Comparison of ENCODE assay signal across 8 cellular contexts in the genomic region with DNA sequence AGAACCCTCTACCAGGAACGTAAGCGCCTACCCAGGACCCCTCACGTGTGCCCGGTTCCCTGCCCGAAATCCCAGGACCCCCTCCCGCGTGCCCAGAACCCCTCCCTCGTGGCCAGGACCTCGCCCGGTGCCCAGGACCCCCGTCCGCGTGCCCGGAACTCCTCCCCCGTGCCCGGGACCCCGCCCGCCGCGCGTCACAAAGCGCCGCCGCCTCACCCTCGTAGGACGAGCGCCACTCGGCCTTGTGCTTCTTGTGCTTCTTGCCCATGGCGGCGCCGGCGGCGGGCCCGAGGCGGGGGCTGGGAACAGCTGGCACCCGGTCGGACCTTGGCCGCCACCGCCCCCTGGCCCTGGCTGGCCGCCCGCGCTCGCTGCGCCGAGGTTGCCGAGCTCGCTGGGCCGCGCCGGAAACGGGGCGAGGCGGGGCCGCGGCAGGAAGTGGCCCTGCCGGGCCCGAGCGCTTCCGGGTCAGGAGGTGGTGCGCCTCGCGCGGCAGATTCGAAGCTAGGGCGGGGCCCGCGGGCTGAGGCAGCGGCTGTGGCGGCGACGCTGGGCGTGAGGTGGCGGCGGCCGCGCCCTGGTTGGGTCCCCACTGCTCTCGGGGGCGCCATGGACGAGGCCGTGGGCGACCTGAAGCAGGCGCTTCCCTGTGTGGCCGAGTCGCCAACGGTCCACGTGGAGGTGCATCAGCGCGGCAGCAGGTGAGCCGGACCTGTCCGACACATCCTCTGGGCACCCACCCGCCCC. TPM values are rescaled to one million over a fixed set of nuclear protein-coding genes. Genes with fewer than 3 reads are reported as not detected.
DNase-seq lines count a peak whose midpoint lies in the region; ATAC-seq, FAIRE-seq and TF ChIP-seq lines count a peak whose summit lies in the region.

A gene (minus strand): TSS at position 412 of the 747 bp plus-strand sequence. CDS start 144 bp downstream, at position 268.
A gene with protein sequence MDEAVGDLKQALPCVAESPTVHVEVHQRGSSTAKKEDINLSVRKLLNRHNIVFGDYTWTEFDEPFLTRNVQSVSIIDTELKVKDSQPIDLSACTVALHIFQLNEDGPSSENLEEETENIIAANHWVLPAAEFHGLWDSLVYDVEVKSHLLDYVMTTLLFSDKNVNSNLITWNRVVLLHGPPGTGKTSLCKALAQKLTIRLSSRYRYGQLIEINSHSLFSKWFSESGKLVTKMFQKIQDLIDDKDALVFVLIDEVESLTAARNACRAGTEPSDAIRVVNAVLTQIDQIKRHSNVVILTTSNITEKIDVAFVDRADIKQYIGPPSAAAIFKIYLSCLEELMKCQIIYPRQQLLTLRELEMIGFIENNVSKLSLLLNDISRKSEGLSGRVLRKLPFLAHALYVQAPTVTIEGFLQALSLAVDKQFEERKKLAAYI (plus strand): TSS at position 495 of the 747 bp plus-strand sequence. CDS start 115 bp downstream, at position 610.

- H3K4me3 ChIP-seq in LNCaP clone FGC (ENCODE audit: low read depth, low read length) (peak within 1 kb of the TSS; percentile 93), SK-N-SH (ENCODE audit: low read depth in 2 of 2, low read length in 1 of 2) (peak within 1 kb of the TSS; percentile 88 to 92), pancreas (peak within 1 kb of the TSS; percentile 52 to 84 (median 67)), tibial artery (peak within 1 kb of the TSS; percentile 77 to 80)

- FAIRE-seq in pancreas (lab: Jason Lieb, UNC) = no peak

- intact Hi-C loops in head of caudate nucleus (cut with DNase I) (loop anchor here (10.0 kb wide), 2 partner anchors 418 to 448 kb away; a partner anchor contains a TSS), pancreas (cut with DNase I) (no loop called here), tibial artery (cut with DNase I; ENCODE audit: low total_unique reads) (no loop called here)

- 0% methylated on average over 3 of the region's 91 CpGs for WGBS in SK-N-SH (ENCODE audit: low lambda C conversion rate)
- WGBS in pancreas, 2 donors = 0% methylated on average over 39 to 91 of the region's 91 CpGs

- no peak for TF ChIP-seq EP300 in SK-N-SH (IDR thresholded peaks at IDR 0.05; ENCODE audit: borderline replicate concordance in 1 of 2, low read depth in 1 of 2, low read length in 1 of 2)

- H3K36me3 ChIP-seq in SK-N-SH (replicated peaks in 1 of 2; ENCODE audit: control insufficient read depth in 1 of 2, insufficient read depth in 2 of 2, low read length in 1 of 2) (peaks cover 33 to 50% of the 10 kb centered on the region in 2 experiments), pancreas (peaks cover 0 to 15% (median 0%) of the 10 kb centered on the region in 3 donors), tibial artery (peaks cover 24 to 38% (median 26%) of the 10 kb centered on the region in 3 donors)

- peaks cover 76% of the 10 kb centered on the region for H3K79me2 ChIP-seq in SK-N-SH (ENCODE audit: insufficient read depth)

- no peaks in the 10 kb centered on the region for H3K9me3 ChIP-seq in SK-N-SH
- no peaks in the 10 kb centered on the region for H3K9me3 ChIP-seq in pancreas
- H3K9me3 ChIP-seq in tibial artery = no peaks in the 10 kb centered on the region

- H3K9me2 ChIP-seq in SK-N-SH = no peaks in the 10 kb centered on the region

- TF ChIP-seq RAD21 in SK-N-SH (IDR thresholded peaks at IDR 0.05; ENCODE audit: low read length) = no peak

- CTCF ChIA-PET in SK-N-SH (lab: Yijun Ruan, JAX) = interaction anchor here (1.0 to 5.5 kb wide), 5 partner anchors 9 to 446 kb away, joined by 4 to 36 read pairs (median 8); no protein-coding TSS in a partner anchor

- no peaks in the 10 kb centered on the region for H3F3A ChIP-seq in SK-N-SH (replicated peaks; ENCODE audit: insufficient read depth)

- H3K4me2 ChIP-seq in SK-N-SH = peak within 1 kb of the TSS; percentile 100

- peak within 1 kb of the TSS; percentile 84 for H3K27ac Mint-ChIP-seq in activated naive CD4-positive, alpha-beta T cell treated with anti-CD3 and anti-CD28 coated beads, Interleukin-2, amount 50 U/mL, for 72 hours

- H3K36me3 Mint-ChIP-seq in activated naive CD4-positive, alpha-beta T cell treated with anti-CD3 and anti-CD28 coated beads, Interleukin-2, amount 50 U/mL, for 72 hours = peaks cover 30 to 42% of the 10 kb centered on the region in 2 donors

- no peak for TF ChIP-seq CTCF in LNCaP clone FGC (IDR thresholded peaks at IDR 0.05; ENCODE audit: control insufficient read depth, extremely low read depth, insufficient read depth)
- TF ChIP-seq CTCF in SK-N-SH (IDR thresholded peaks at IDR 0.05) = no peak
- no peak for TF ChIP-seq CTCF in pancreas (IDR thresholded peaks at IDR 0.05)
- TF ChIP-seq CTCF in tibial artery (IDR thresholded peaks at IDR 0.05) = no peak

- DNase-seq in GF-D8 (lab: John Stamatoyannopoulos, UW) (peak; percentile 39), GOT3 (lab: John Stamatoyannopoulos, UW) (peak; percentile 53), LNCaP clone FGC (ENCODE audit: low read depth) (peak; percentile 30), SK-N-SH (peak; percentile 98), head of caudate nucleus (peak; percentile 40 to 94 (median 88)), pancreas (peak; percentile 76 to 93 (median 86)), tibial artery (peak; percentile 63 to 88)
- peak; percentile 87 to 91 for DNase-seq in activated naive CD4-positive, alpha-beta T cell treated with anti-CD3 and anti-CD28 coated beads, Interleukin-2, amount 50 U/mL, for 72 hours (ENCODE audit: low spot score in 2 of 2)

- H2AFZ ChIP-seq in SK-N-SH (ENCODE audit: low read depth) = 0 out of 2 replicates have a peak within 1 kb of the TSS, but pooled peaks have one; percentile 42

- H4K20me1 ChIP-seq in SK-N-SH (ENCODE audit: insufficient read depth) = peaks cover 7% of the 10 kb centered on the region; the same call in 1 of the 2 replicates

- H3K27me3 ChIP-seq in SK-N-SH (ENCODE audit: insufficient read depth) (no peaks in the 10 kb centered on the region), pancreas (no peaks in the 10 kb centered on the region), tibial artery (no peaks in the 10 kb centered on the region)

- H3K27ac ChIP-seq in SK-N-SH (ENCODE audit: low read depth in 2 of 2, low read length in 1 of 2) (peak within 1 kb of the TSS; percentile 81 to 85), pancreas (peak within 1 kb of the TSS in 3 of 4 donors; percentile 40 to 71 (median 57)), tibial artery (peak within 1 kb of the TSS; percentile 82 to 84)

- H3K9ac ChIP-seq in SK-N-SH = peak within 1 kb of the TSS; percentile 91

- peaks cover 12 to 26% of the 10 kb centered on the region in 2 experiments; a peak in 3 of 4 replicates for H3K4me1 ChIP-seq in SK-N-SH (ENCODE audit: control insufficient read depth in 1 of 2, insufficient read depth in 2 of 2, low read depth in 1 of 2, low read length in 1 of 2)
- peaks cover 0 to 10% (median 5%) of the 10 kb centered on the region in 3 donors for H3K4me1 ChIP-seq in pancreas
- peaks cover 0 to 28% (median 19%) of the 10 kb centered on the region in 4 donors for H3K4me1 ChIP-seq in tibial artery

- ATAC-seq in activated naive CD4-positive, alpha-beta T cell treated with anti-CD3 and anti-CD28 coated beads, Interleukin-2, amount 50 U/mL, for 72 hours = peak; percentile 99
- ATAC-seq in pancreas = peak; percentile 97 to 99 (median 98)

- H3K9me3 Mint-ChIP-seq in activated naive CD4-positive, alpha-beta T cell treated with anti-CD3 and anti-CD28 coated beads, Interleukin-2, amount 50 U/mL, for 72 hours = no peaks in the 10 kb centered on the region

- POLR2A ChIA-PET in SK-N-SH (lab: Yijun Ruan, JAX) = interaction anchor here (0.6 to 0.7 kb wide), 2 partner anchors 11 to 134 kb away, joined by 3 read pairs; no protein-coding TSS in a partner anchor

TF ChIP-seq in SK-N-SH, 30 proteins besides CTCF, POLR2A, EP300 and RAD21 (continues in another document):
- TF ChIP-seq, protein P1, sequence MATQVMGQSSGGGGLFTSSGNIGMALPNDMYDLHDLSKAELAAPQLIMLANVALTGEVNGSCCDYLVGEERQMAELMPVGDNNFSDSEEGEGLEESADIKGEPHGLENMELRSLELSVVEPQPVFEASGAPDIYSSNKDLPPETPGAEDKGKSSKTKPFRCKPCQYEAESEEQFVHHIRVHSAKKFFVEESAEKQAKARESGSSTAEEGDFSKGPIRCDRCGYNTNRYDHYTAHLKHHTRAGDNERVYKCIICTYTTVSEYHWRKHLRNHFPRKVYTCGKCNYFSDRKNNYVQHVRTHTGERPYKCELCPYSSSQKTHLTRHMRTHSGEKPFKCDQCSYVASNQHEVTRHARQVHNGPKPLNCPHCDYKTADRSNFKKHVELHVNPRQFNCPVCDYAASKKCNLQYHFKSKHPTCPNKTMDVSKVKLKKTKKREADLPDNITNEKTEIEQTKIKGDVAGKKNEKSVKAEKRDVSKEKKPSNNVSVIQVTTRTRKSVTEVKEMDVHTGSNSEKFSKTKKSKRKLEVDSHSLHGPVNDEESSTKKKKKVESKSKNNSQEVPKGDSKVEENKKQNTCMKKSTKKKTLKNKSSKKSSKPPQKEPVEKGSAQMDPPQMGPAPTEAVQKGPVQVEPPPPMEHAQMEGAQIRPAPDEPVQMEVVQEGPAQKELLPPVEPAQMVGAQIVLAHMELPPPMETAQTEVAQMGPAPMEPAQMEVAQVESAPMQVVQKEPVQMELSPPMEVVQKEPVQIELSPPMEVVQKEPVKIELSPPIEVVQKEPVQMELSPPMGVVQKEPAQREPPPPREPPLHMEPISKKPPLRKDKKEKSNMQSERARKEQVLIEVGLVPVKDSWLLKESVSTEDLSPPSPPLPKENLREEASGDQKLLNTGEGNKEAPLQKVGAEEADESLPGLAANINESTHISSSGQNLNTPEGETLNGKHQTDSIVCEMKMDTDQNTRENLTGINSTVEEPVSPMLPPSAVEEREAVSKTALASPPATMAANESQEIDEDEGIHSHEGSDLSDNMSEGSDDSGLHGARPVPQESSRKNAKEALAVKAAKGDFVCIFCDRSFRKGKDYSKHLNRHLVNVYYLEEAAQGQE (IDR thresholded peaks at IDR 0.05; ENCODE audit: low read depth, low read length) = no peak
- TF ChIP-seq SIN3A (IDR thresholded peaks at IDR 0.05; ENCODE audit: borderline replicate concordance, low read depth, low read length) = peak; percentile 90; the same call in 1 of the 2 replicates
- peak; percentile 86 for TF ChIP-seq CHD2 (IDR thresholded peaks at IDR 0.05; ENCODE audit: low read length, partially characterized antibody)

RNA-seq across cellular contexts. Expression of the first gene that starts in this region (rescaled TPM):
- 17.5 and 19.5 TPM in 2 replicates for polyA plus RNA-seq in SK-N-SH (2012; rRNA removed)
- 14.2 and 14.8 TPM in 2 replicates for polyA plus RNA-seq in SK-N-SH (2012; cell fraction: cytosol; rRNA removed)
- 67.3 and 75.1 TPM in 2 replicates for polyA plus RNA-seq in SK-N-SH (2012; cell fraction: nucleus; rRNA removed)
- total RNA-seq in activated naive CD4-positive, alpha-beta T cell treated with anti-CD3 and anti-CD28 coated beads, Interleukin-2, amount 50 U/mL, for 72 hours = 10 to 100 TPM; 60.4 to 61.7 TPM
- total RNA-seq in pancreas = 10 to 100 TPM; 11.3 to 21.7 (median 16.8) TPM
- 10 to 100 TPM; 29.1 to 38.5 TPM for polyA plus RNA-seq in pancreas

RNA-seq across cellular contexts. Expression of the second gene that starts in this region (rescaled TPM):
- polyA plus RNA-seq in SK-N-SH (2012; rRNA removed) (21.2 and 24.1 TPM in 2 replicates), pancreas (under 1 TPM; 0.38 to 0.45 TPM)
- polyA plus RNA-seq in SK-N-SH (2012; cell fraction: cytosol; rRNA removed) = 22.3 and 22.7 TPM in 2 replicates
- 20.1 and 28.8 TPM in 2 replicates for polyA plus RNA-seq in SK-N-SH (2012; cell fraction: nucleus; rRNA removed)
- total RNA-seq in activated naive CD4-positive, alpha-beta T cell treated with anti-CD3 and anti-CD28 coated beads, Interleukin-2, amount 50 U/mL, for 72 hours = 10 to 100 TPM; 20.1 to 25.5 TPM
- 1 to 10 TPM in 1 of 6 donors, under 1 TPM in 4, not detected in 1; 0.31 to 1.2 (median 0.81) TPM for total RNA-seq in pancreas

Comparison
In these comparisons a context has a peak if more than half of its experiments do, and no peak if none do; other contexts are left out.
1. Peak in every context shown above with its lines: DNase-seq, ATAC-seq, H3K4me3 ChIP-seq and H3K27ac ChIP-seq.
2. RNA of the second gene that starts in this region (total RNA-seq): 20.1 to 25.5 TPM in activated naive CD4-positive, alpha-beta T cell treated with anti-CD3 and anti-CD28 coated beads, Interleukin-2, amount 50 U/mL, for 72 hours; 0.31 to 1.2 TPM in pancreas; every median in the first group is over 4 times any median in the second.
3. RNA of the second gene that starts in this region (polyA plus RNA-seq): 20.1 to 28.8 TPM in SK-N-SH; 0.38 to 0.45 TPM in pancreas; every median in the first group is over 10 times any median in the second.
4. DNase-seq: peak in every context shown above with its lines; median percentile 98 in SK-N-SH; 89 in activated naive CD4-positive, alpha-beta T cell treated with anti-CD3 and anti-CD28 coated beads, Interleukin-2, amount 50 U/mL, for 72 hours; 88 in head of caudate nucleus; 86 in pancreas; 76 in tibial artery; 53 in GOT3; 39 in GF-D8; 30 in LNCaP clone FGC.